ENCODE assay signal across 9 cellular contexts in genomic region chr20:52152416-52152815, GRCh38.
"Had no signal": no experiment of that assay in that cellular context is flagged by ENCODE, and none has a peak within 500 bp of the region (broad histone marks: within the 10 kb centered on the region; RNA-seq: fewer than 3 reads in every experiment).

No MANE protein-coding gene starts in this region.

- FAIRE-seq: H1, H54, K562 had no signal

- H3K4me3 Mint-ChIP-seq: GM23338 had no signal

- H3K4me3 ChIP-seq: GM23338, HAP-1, K562 had no signal

- H3K27ac Mint-ChIP-seq: GM23338 had no signal

- ATAC-seq: GM23338, HCT116, K562 had no signal

- H3K27ac ChIP-seq: HL-60 had no signal

- H3K4me1 Mint-ChIP-seq: GM23338 had no signal

- DNase-seq: IMR-90, KG1 had no signal

- H3K4me1 ChIP-seq: HAP-1 had no signal

- H2AFZ ChIP-seq: GM23338 had no signal

- H3K9me3 ChIP-seq: HAP-1 had no signal

- H3K4me2 ChIP-seq: GM23338 had no signal
